1 cellular context compared by ENCODE assay signal in the genomic region with DNA sequence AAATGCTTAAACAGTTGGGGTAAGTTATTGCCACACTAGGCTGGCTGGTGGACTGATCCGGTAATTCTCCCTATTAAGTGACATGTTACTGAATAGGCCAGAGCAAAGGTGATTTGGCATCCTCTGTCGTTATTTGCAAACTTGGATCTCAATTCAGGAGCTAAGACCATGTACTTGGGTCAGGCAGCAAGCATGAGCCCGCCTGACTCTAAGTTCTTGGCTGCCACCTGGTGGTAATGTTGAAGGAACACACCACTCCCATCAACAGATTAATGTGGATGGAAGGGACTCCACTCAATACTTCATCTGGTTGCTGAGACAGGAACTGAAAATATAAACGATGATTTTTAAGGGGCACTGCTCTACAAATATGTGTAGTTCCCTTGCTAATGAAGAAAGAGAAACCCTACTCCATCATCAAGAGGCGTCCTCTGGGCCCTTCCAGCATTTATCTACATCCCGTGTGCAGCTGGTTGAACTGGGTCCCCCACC.
TF ChIP-seq lines count a peak whose summit lies in the region.

No MANE protein-coding gene starts in this region.

TF ChIP-seq in HepG2, 621 proteins besides CTCF, POLR2A, EP300 and RAD21 (continued from another document and continues in another):
- TF ChIP-seq, protein P1, sequence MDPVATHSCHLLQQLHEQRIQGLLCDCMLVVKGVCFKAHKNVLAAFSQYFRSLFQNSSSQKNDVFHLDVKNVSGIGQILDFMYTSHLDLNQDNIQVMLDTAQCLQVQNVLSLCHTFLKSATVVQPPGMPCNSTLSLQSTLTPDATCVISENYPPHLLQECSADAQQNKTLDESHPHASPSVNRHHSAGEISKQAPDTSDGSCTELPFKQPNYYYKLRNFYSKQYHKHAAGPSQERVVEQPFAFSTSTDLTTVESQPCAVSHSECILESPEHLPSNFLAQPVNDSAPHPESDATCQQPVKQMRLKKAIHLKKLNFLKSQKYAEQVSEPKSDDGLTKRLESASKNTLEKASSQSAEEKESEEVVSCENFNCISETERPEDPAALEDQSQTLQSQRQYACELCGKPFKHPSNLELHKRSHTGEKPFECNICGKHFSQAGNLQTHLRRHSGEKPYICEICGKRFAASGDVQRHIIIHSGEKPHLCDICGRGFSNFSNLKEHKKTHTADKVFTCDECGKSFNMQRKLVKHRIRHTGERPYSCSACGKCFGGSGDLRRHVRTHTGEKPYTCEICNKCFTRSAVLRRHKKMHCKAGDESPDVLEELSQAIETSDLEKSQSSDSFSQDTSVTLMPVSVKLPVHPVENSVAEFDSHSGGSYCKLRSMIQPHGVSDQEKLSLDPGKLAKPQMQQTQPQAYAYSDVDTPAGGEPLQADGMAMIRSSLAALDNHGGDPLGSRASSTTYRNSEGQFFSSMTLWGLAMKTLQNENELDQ (CRISPR knock-in tag; IDR thresholded peaks at IDR 0.05; ENCODE audit: borderline replicate concordance): peak; percentile 32; the same call in 1 of the 2 replicates
- TF ChIP-seq NONO (IDR thresholded peaks at IDR 0.05) (no peak), NONO (CRISPR knock-in tag; conservative IDR thresholded peaks at IDR 0.05) (no peak), GATAD2A (CRISPR knock-in tag; IDR thresholded peaks at IDR 0.05) (peak; percentile 75), KAT8 (CRISPR knock-in tag; IDR thresholded peaks at IDR 0.05) (peak; percentile 52; the same call in 1 of the 2 replicates), MIER3 (CRISPR knock-in tag; IDR thresholded peaks at IDR 0.05; ENCODE audit: borderline replicate concordance) (0 out of 2 replicates have a peak, but pooled peaks have one; percentile 47), MXD4 (CRISPR knock-in tag; IDR thresholded peaks at IDR 0.05) (0 out of 2 replicates have a peak, but pooled peaks have one; percentile 62), ZSCAN9 (CRISPR knock-in tag; IDR thresholded peaks at IDR 0.05; ENCODE audit: borderline replicate concordance) (no peak), ZSCAN31 (CRISPR knock-in tag; IDR thresholded peaks at IDR 0.05; ENCODE audit: low read depth) (0 out of 2 replicates have a peak, but pooled peaks have one; percentile 64), ZNF747 (CRISPR knock-in tag; IDR thresholded peaks at IDR 0.05; ENCODE audit: borderline replicate concordance) (no peak), ZNF605 (CRISPR knock-in tag; IDR thresholded peaks at IDR 0.05) (peak; percentile 70; the same call in 1 of the 2 replicates), NR2F6 (IDR thresholded peaks at IDR 0.05) (no peak), NR2F6 (CRISPR knock-in tag; IDR thresholded peaks at IDR 0.05) (peak; percentile 58; the same call in 1 of the 2 replicates), ZNF296 (CRISPR knock-in tag; conservative IDR thresholded peaks at IDR 0.05) (no peak), TBX2 (CRISPR knock-in tag; IDR thresholded peaks at IDR 0.05; ENCODE audit: borderline replicate concordance) (peak; percentile 72; the same call in 1 of the 2 replicates), ZNF263 (CRISPR knock-in tag; IDR thresholded peaks at IDR 0.05) (no peak), SMAD1 (CRISPR knock-in tag; IDR thresholded peaks at IDR 0.05; ENCODE audit: borderline replicate concordance, low read depth) (0 out of 2 replicates have a peak, but pooled peaks have one; percentile 40), ZNF709 (CRISPR knock-in tag; IDR thresholded peaks at IDR 0.05) (no peak), GATAD1 (CRISPR knock-in tag; IDR thresholded peaks at IDR 0.05) (peak; percentile 44; the same call in 1 of the 2 replicates), ZFP62 (CRISPR knock-in tag; IDR thresholded peaks at IDR 0.05) (no peak), HNRNPL (IDR thresholded peaks at IDR 0.05; ENCODE audit: low read depth, low read length) (no peak), BHLHE40 (IDR thresholded peaks at IDR 0.05; ENCODE audit: low read length) (peak; percentile 19; the same call in 1 of the 2 replicates), SP4 (CRISPR knock-in tag; IDR thresholded peaks at IDR 0.05) (peak; percentile 27; the same call in 1 of the 2 replicates), ZNF773 (CRISPR knock-in tag; IDR thresholded peaks at IDR 0.05; ENCODE audit: borderline replicate concordance) (no peak), DPF2 (CRISPR knock-in tag; IDR thresholded peaks at IDR 0.05; ENCODE audit: borderline replicate concordance, low read depth) (no peak), CHCHD3 (CRISPR knock-in tag; IDR thresholded peaks at IDR 0.05) (no peak), ZNF3 (CRISPR knock-in tag; IDR thresholded peaks at IDR 0.05) (no peak), ZNF230 (CRISPR knock-in tag; IDR thresholded peaks at IDR 0.05) (peak; percentile 66; the same call in 1 of the 2 replicates), KLF11 (CRISPR knock-in tag; IDR thresholded peaks at IDR 0.05) (peak; percentile 89; the same call in 1 of the 2 replicates), ZNF543 (CRISPR knock-in tag; IDR thresholded peaks at IDR 0.05) (peak; percentile 53; the same call in 1 of the 2 replicates), ZNF724P (CRISPR knock-in tag; IDR thresholded peaks at IDR 0.05; ENCODE audit: borderline replicate concordance) (peak; percentile 61; the same call in 1 of the 2 replicates), TOPORS (CRISPR knock-in tag; IDR thresholded peaks at IDR 0.05) (peak; percentile 54; the same call in 1 of the 2 replicates), BORCS8-MEF2B (CRISPR knock-in tag; IDR thresholded peaks at IDR 0.05) (0 out of 2 replicates have a peak, but pooled peaks have one; percentile 69), ZKSCAN8 (CRISPR knock-in tag; IDR thresholded peaks at IDR 0.05; ENCODE audit: borderline replicate concordance) (peak; percentile 53; the same call in 1 of the 2 replicates), SMAD3 (CRISPR knock-in tag; IDR thresholded peaks at IDR 0.05) (peak; percentile 69; the same call in 1 of the 2 replicates)
- TF ChIP-seq, protein P2, sequence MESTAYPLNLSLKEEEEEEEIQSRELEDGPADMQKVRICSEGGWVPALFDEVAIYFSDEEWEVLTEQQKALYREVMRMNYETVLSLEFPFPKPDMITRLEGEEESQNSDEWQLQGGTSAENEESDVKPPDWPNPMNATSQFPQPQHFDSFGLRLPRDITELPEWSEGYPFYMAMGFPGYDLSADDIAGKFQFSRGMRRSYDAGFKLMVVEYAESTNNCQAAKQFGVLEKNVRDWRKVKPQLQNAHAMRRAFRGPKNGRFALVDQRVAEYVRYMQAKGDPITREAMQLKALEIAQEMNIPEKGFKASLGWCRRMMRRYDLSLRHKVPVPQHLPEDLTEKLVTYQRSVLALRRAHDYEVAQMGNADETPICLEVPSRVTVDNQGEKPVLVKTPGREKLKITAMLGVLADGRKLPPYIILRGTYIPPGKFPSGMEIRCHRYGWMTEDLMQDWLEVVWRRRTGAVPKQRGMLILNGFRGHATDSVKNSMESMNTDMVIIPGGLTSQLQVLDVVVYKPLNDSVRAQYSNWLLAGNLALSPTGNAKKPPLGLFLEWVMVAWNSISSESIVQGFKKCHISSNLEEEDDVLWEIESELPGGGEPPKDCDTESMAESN (CRISPR knock-in tag; conservative IDR thresholded peaks at IDR 0.05): 0 out of 2 replicates have a peak, but pooled peaks have one; percentile 40
- TF ChIP-seq, protein P3, sequence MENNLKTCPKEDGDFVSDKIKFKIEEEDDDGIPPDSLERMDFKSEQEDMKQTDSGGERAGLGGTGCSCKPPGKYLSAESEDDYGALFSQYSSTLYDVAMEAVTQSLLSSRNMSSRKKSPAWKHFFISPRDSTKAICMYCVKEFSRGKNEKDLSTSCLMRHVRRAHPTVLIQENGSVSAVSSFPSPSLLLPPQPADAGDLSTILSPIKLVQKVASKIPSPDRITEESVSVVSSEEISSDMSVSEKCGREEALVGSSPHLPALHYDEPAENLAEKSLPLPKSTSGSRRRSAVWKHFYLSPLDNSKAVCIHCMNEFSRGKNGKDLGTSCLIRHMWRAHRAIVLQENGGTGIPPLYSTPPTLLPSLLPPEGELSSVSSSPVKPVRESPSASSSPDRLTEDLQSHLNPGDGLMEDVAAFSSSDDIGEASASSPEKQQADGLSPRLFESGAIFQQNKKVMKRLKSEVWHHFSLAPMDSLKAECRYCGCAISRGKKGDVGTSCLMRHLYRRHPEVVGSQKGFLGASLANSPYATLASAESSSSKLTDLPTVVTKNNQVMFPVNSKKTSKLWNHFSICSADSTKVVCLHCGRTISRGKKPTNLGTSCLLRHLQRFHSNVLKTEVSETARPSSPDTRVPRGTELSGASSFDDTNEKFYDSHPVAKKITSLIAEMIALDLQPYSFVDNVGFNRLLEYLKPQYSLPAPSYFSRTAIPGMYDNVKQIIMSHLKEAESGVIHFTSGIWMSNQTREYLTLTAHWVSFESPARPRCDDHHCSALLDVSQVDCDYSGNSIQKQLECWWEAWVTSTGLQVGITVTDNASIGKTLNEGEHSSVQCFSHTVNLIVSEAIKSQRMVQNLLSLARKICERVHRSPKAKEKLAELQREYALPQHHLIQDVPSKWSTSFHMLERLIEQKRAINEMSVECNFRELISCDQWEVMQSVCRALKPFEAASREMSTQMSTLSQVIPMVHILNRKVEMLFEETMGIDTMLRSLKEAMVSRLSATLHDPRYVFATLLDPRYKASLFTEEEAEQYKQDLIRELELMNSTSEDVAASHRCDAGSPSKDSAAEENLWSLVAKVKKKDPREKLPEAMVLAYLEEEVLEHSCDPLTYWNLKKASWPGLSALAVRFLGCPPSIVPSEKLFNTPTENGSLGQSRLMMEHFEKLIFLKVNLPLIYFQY (CRISPR knock-in tag; IDR thresholded peaks at IDR 0.05; ENCODE audit: borderline replicate concordance): peak; percentile 84; the same call in 1 of the 2 replicates
- TF ChIP-seq, protein P4, sequence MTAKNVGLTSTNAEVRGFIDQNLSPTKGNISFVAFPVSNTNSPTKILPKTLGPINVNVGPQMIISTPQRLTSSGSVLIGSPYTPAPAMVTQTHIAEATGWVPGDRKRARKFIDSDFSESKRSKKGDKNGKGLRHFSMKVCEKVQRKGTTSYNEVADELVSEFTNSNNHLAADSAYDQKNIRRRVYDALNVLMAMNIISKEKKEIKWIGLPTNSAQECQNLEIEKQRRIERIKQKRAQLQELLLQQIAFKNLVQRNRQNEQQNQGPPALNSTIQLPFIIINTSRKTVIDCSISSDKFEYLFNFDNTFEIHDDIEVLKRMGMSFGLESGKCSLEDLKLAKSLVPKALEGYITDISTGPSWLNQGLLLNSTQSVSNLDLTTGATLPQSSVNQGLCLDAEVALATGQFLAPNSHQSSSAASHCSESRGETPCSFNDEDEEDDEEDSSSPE (CRISPR knock-in tag; IDR thresholded peaks at IDR 0.05): 0 out of 2 replicates have a peak, but pooled peaks have one; percentile 16
- TF ChIP-seq, protein P5, sequence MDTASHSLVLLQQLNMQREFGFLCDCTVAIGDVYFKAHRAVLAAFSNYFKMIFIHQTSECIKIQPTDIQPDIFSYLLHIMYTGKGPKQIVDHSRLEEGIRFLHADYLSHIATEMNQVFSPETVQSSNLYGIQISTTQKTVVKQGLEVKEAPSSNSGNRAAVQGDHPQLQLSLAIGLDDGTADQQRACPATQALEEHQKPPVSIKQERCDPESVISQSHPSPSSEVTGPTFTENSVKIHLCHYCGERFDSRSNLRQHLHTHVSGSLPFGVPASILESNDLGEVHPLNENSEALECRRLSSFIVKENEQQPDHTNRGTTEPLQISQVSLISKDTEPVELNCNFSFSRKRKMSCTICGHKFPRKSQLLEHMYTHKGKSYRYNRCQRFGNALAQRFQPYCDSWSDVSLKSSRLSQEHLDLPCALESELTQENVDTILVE (CRISPR knock-in tag; IDR thresholded peaks at IDR 0.05): peak; percentile 80; the same call in 1 of the 2 replicates
- TF ChIP-seq, protein P6, sequence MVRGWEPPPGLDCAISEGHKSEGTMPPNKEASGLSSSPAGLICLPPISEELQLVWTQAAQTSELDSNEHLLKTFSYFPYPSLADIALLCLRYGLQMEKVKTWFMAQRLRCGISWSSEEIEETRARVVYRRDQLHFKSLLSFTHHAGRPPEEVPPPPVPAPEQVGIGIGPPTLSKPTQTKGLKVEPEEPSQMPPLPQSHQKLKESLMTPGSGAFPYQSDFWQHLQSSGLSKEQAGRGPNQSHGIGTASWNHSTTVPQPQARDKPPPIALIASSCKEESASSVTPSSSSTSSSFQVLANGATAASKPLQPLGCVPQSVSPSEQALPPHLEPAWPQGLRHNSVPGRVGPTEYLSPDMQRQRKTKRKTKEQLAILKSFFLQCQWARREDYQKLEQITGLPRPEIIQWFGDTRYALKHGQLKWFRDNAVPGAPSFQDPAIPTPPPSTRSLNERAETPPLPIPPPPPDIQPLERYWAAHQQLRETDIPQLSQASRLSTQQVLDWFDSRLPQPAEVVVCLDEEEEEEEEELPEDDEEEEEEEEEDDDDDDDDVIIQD (CRISPR knock-in tag; IDR thresholded peaks at IDR 0.05; ENCODE audit: low read depth): peak; percentile 38; the same call in 1 of the 2 replicates
- TF ChIP-seq, protein P7, sequence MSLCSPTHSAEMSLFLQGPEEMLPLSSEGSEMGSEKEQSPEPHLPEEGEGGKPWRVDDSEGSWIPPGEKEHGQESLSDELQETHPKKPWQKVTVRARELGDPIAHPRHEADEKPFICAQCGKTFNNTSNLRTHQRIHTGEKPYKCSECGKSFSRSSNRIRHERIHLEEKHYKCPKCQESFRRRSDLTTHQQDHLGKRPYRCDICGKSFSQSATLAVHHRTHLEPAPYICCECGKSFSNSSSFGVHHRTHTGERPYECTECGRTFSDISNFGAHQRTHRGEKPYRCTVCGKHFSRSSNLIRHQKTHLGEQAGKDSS (CRISPR knock-in tag; IDR thresholded peaks at IDR 0.05; ENCODE audit: borderline replicate concordance, low read depth): 0 out of 2 replicates have a peak, but pooled peaks have one; percentile 60
- TF ChIP-seq, protein P8, sequence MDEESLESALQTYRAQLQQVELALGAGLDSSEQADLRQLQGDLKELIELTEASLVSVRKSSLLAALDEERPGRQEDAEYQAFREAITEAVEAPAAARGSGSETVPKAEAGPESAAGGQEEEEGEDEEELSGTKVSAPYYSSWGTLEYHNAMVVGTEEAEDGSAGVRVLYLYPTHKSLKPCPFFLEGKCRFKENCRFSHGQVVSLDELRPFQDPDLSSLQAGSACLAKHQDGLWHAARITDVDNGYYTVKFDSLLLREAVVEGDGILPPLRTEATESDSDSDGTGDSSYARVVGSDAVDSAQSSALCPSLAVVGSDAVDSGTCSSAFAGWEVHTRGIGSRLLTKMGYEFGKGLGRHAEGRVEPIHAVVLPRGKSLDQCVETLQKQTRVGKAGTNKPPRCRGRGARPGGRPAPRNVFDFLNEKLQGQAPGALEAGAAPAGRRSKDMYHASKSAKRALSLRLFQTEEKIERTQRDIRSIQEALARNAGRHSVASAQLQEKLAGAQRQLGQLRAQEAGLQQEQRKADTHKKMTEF (CRISPR knock-in tag; IDR thresholded peaks at IDR 0.05): peak; percentile 80
- TF ChIP-seq, protein P9, sequence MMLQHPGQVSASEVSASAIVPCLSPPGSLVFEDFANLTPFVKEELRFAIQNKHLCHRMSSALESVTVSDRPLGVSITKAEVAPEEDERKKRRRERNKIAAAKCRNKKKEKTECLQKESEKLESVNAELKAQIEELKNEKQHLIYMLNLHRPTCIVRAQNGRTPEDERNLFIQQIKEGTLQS (CRISPR knock-in tag; IDR thresholded peaks at IDR 0.05): no peak
- TF ChIP-seq, protein P10, sequence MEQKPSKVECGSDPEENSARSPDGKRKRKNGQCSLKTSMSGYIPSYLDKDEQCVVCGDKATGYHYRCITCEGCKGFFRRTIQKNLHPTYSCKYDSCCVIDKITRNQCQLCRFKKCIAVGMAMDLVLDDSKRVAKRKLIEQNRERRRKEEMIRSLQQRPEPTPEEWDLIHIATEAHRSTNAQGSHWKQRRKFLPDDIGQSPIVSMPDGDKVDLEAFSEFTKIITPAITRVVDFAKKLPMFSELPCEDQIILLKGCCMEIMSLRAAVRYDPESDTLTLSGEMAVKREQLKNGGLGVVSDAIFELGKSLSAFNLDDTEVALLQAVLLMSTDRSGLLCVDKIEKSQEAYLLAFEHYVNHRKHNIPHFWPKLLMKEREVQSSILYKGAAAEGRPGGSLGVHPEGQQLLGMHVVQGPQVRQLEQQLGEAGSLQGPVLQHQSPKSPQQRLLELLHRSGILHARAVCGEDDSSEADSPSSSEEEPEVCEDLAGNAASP (CRISPR knock-in tag; IDR thresholded peaks at IDR 0.05; ENCODE audit: borderline replicate concordance): peak; percentile 67
